27 cellular contexts compared by ENCODE assay signal in the genomic region with DNA sequence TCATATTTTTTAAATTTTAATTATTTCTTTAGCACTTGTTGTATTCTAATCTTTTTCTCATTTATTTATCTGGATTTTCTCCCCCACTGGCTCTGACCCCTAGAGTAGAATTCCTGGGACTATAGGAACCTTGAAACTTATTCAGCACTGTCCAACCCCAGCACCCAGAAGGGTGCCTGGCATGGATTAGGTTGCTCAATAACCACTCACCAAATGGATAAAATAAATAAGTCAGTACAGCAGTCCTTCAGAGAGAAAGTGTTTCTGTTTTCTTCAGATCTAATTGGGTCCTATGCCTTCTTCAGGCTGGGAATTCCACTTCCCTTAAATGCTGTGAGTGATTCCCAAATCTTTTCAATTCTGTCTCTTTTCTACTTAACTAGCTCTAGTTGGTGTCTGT.
"Had no signal": no experiment of that assay in that cellular context is flagged by ENCODE, and none has a peak within 500 bp of the region (broad histone marks: within the 10 kb centered on the region; RNA-seq: fewer than 3 reads in every experiment).

No MANE protein-coding gene starts in this region.

- H3K36me3 ChIP-seq: gastrocnemius medialis, heart left ventricle, lower lobe of right lung, neutrophil, pancreas, stomach, thyroid gland had no signal

- H3K27me3 ChIP-seq: dorsolateral prefrontal cortex, gastrocnemius medialis, heart left ventricle, hepatocyte, neutrophil, pancreas, stomach, thyroid gland had no signal

- H3K9me3 ChIP-seq: gastrocnemius medialis, heart left ventricle, lower lobe of right lung, neutrophil, pancreas, stomach, thyroid gland had no signal

- ATAC-seq: esophagus mucosa, gastrocnemius medialis, heart left ventricle, left cardiac atrium, left ventricle myocardium superior, natural killer cell, pancreas, sciatic nerve had no signal

- H3K4me3 Mint-ChIP-seq: natural killer cell, neural crest cell had no signal

- H3K4me3 ChIP-seq: dorsolateral prefrontal cortex, gastrocnemius medialis, heart left ventricle, hepatocyte, lower lobe of right lung, pancreas, smooth muscle cell, stomach, thyroid gland had no signal

- H3K9me3 Mint-ChIP-seq: natural killer cell, neural crest cell had no signal

- H3K27ac ChIP-seq: dorsolateral prefrontal cortex, epithelial cell of prostate, gastrocnemius medialis, heart left ventricle, hepatocyte, lower lobe of right lung, neutrophil, pancreas, stomach, thyroid gland had no signal

- DNase-seq: dorsolateral prefrontal cortex; effector CD4-positive, alpha-beta T cell; foreskin fibroblast; gastrocnemius medialis; heart left ventricle; left cardiac atrium; left ventricle myocardium superior; lower lobe of right lung; natural killer cell; pancreas; retina; stimulated activated CD4-positive, alpha-beta T cell treated with anti-CD3 and anti-CD28 coated beads, Interleukin-12 subunit alpha, Interleukin-12 subunit beta, amount 100 ng/mL, for 4 hours; stimulated activated CD4-positive, alpha-beta T cell treated with anti-CD3 and anti-CD28 coated beads, Interleukin-1b, Interleukin-23, amount 100 ng/mL, for 48 hours; stimulated activated CD4-positive, alpha-beta T cell treated with anti-CD3 and anti-CD28 coated beads, Interleukin-4, amount 100 ng/mL, for 1 hour; stimulated activated CD8-positive, alpha-beta memory T cell treated with anti-CD3 and anti-CD28 coated beads, Interleukin-4, amount 100 ng/mL, for 48 hours; stimulated activated naive CD4-positive, alpha-beta T cell; stomach; thyroid gland; trophoblast cell had no signal

- FAIRE-seq: islet of Langerhans, pancreas had no signal

- H3K4me2 ChIP-seq: hepatocyte, smooth muscle cell had no signal

- H2AFZ ChIP-seq: hepatocyte had no signal

- H3K36me3 Mint-ChIP-seq: natural killer cell had no signal

- H3K4me1 ChIP-seq: lower lobe of right lung, pancreas, thyroid gland had no signal

- H3K27ac Mint-ChIP-seq: natural killer cell had no signal
